Comparison of ENCODE assay signal across 1 cellular context in the genomic region with DNA sequence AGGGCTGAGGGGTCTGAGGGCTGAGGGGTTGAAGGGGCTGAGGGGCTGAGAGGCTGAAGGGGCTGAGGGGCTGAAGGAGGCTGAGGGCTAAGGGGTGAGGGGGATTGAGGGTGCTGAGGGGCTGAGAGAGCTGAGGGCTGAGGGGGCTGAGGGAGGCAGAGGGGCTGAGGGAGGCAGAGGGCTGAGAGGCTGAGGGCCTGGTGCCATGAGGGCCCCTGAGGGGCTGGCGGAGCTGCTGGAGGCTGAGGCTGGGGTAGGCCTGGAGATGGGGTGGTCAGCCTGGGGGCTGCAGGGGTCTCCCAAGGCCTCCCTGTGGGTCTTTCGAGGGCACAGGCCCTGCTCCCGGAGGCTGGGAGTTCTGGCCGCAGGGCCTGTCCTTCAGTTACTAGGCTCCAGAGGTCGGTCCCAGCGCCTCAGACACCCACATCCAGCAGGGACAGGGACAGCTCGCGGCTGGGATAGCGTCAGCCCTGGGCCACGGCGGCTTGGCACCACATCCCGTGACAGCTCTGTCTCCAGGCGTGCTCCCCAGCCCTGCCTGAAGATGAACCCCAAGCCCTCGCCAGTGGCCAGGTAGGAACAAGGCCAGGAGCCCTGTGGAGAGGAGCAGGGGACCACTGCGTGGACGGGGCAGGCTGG.
TF ChIP-seq lines count a peak whose summit lies in the region.

No MANE protein-coding gene starts in this region.

TF ChIP-seq in GM12878, 131 proteins besides CTCF, POLR2A, EP300 and RAD21:
- TF ChIP-seq ASH2L (IDR thresholded peaks at IDR 0.05; ENCODE audit: borderline replicate concordance, low read depth) (no peak), FOXK2 (IDR thresholded peaks at IDR 0.05) (no peak), POLR2AphosphoS5 (IDR thresholded peaks at IDR 0.05; ENCODE audit: low read length) (peak; percentile 61; the same call in 1 of the 2 replicates), CEBPB (IDR thresholded peaks at IDR 0.05; ENCODE audit: borderline replicate concordance in 1 of 2, low read depth in 2 of 2, low read length in 2 of 2) (no peak), POLR2AphosphoS2 (IDR thresholded peaks at IDR 0.05; ENCODE audit: low read depth, low read length) (peak; percentile 29; the same call in 1 of the 2 replicates), ZBTB33 (IDR thresholded peaks at IDR 0.05) (peak; percentile 77; the same call in 1 of the 2 replicates)
